Comparison of ENCODE assay signal across 12 cellular contexts in the genomic region with DNA sequence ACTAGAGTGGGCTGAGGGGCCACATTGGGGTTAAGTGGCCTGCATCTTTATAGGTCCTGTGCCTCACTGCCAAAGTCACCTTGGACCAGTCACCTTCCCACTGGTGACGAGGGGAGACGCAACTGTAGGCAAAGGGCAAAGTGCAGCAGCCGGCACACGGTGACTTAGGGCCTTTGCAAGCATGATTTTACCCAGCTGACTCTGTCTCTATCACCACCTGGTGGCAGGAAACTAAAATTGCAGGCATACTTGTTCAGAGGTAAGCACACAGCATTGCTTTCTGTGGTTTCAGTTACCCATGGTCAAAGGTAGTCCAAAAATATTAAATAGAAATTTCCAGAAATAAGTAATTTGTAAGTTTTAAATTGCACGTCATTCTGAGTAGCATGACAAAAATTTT.
DNase-seq lines count a peak whose midpoint lies in the region; ATAC-seq, FAIRE-seq and TF ChIP-seq lines count a peak whose summit lies in the region.
"Had no signal": no experiment of that assay in that cellular context is flagged by ENCODE, and none has a peak within 500 bp of the region (broad histone marks: within the 10 kb centered on the region; RNA-seq: fewer than 3 reads in every experiment).

No MANE protein-coding gene starts in this region.

- no peak overlapping the region for H3K27ac Mint-ChIP-seq in astrocyte (ENCODE audit: unreplicated experiment)
- no peak overlapping the region for H3K27ac Mint-ChIP-seq in mesothelial cell of epicardium
- no peak overlapping the region for H3K27ac Mint-ChIP-seq in activated naive CD8-positive, alpha-beta T cell treated with anti-CD3 and anti-CD28 coated beads for 36 hours
- H3K27ac Mint-ChIP-seq: activated naive CD4-positive, alpha-beta T cell treated with anti-CD3 and anti-CD28 coated beads, Interleukin-2, amount 50 U/mL, for 24 hours had no signal

- H3K9ac ChIP-seq in astrocyte (ENCODE audit: low read length) = no peak overlapping the region

- DNase-seq in NCI-H82 (lab: John Stamatoyannopoulos, UW) = peak; percentile 11
- no peak for DNase-seq in NCI-H82 treated with DMSO at 0.1 percent for 48 hours (lab: John Stamatoyannopoulos, UW; ENCODE audit: unreplicated experiment)
- DNase-seq in Jurkat, Clone E6-1 (ENCODE audit: low read depth, low spot score) = peak; percentile 10
- no peak for DNase-seq in astrocyte (ENCODE audit: low read depth)
- no peak for DNase-seq in mesothelial cell of epicardium (ENCODE audit: low spot score in 2 of 2, unreplicated experiment in 2 of 2)
- no peak for DNase-seq in SHP77 treated with DMSO at 0.1 percent for 48 hours (lab: John Stamatoyannopoulos, UW)
- DNase-seq in activated naive CD8-positive, alpha-beta T cell treated with anti-CD3 and anti-CD28 coated beads for 36 hours = no peak
- DNase-seq: MG63; stimulated activated CD4-positive, alpha-beta T cell treated with anti-CD3 and anti-CD28 coated beads, Interleukin-1b, Interleukin-23, amount 100 ng/mL, for 48 hours had no signal

- H3K9me3 Mint-ChIP-seq in astrocyte (ENCODE audit: unreplicated experiment) (peaks cover 8% of the 10 kb centered on the region), mesothelial cell of epicardium (peaks cover 6% of the 10 kb centered on the region)
- H3K9me3 Mint-ChIP-seq in activated naive CD8-positive, alpha-beta T cell treated with anti-CD3 and anti-CD28 coated beads for 36 hours = peaks cover 10% of the 10 kb centered on the region

- peak; percentile 25 for TF ChIP-seq CTCF in astrocyte (IDR thresholded peaks at IDR 0.05; ENCODE audit: insufficient read depth, low read depth, low read length)
- peak; percentile 78 for TF ChIP-seq CTCF in mesothelial cell of epicardium (IDR thresholded peaks at IDR 0.05; ENCODE audit: unreplicated experiment)

- FAIRE-seq in astrocyte (lab: Jason Lieb, UNC) = no peak

- H3K36me3 ChIP-seq in astrocyte (ENCODE audit: insufficient read depth, low read length) = no peaks in the 10 kb centered on the region
- H3K36me3 ChIP-seq: MG63 had no signal

- H3K4me3 Mint-ChIP-seq in astrocyte (ENCODE audit: unreplicated experiment) (no peak overlapping the region), mesothelial cell of epicardium (no peak overlapping the region)
- H3K4me3 Mint-ChIP-seq in activated naive CD8-positive, alpha-beta T cell treated with anti-CD3 and anti-CD28 coated beads for 36 hours = no peak overlapping the region
- H3K4me3 Mint-ChIP-seq: activated naive CD4-positive, alpha-beta T cell treated with anti-CD3 and anti-CD28 coated beads, Interleukin-2, amount 50 U/mL, for 24 hours had no signal

- no peak overlapping the region for H3K27ac ChIP-seq in astrocyte (ENCODE audit: low read depth, low read length)
- H3K27ac ChIP-seq: tibial nerve had no signal

- H4K20me1 ChIP-seq in astrocyte (ENCODE audit: insufficient read depth, low read length) = no peaks in the 10 kb centered on the region

- H3K27me3 Mint-ChIP-seq in astrocyte (ENCODE audit: low read depth, unreplicated experiment) (peaks cover 4% of the 10 kb centered on the region), mesothelial cell of epicardium (ENCODE audit: low read depth) (no peaks in the 10 kb centered on the region)
- no peaks in the 10 kb centered on the region for H3K27me3 Mint-ChIP-seq in activated naive CD8-positive, alpha-beta T cell treated with anti-CD3 and anti-CD28 coated beads for 36 hours
- H3K27me3 Mint-ChIP-seq: activated naive CD4-positive, alpha-beta T cell treated with anti-CD3 and anti-CD28 coated beads, Interleukin-2, amount 50 U/mL, for 24 hours had no signal

- H3K4me1 ChIP-seq in astrocyte (ENCODE audit: insufficient read depth, low read length) = no peaks in the 10 kb centered on the region

- H3K4me3 ChIP-seq in Jurkat, Clone E6-1 (ENCODE audit: low read length) = no peak overlapping the region
- no peak overlapping the region for H3K4me3 ChIP-seq in astrocyte (ENCODE audit: insufficient read depth, low read depth, low read length)
- H3K4me3 ChIP-seq: MG63, tibial nerve had no signal

- ATAC-seq in GM18498 (IDR thresholded peaks at IDR 0.05; ENCODE audit: unreplicated experiment) = no peak

- no peak overlapping the region for H3K4me2 ChIP-seq in astrocyte (ENCODE audit: low read length)

- H3K36me3 Mint-ChIP-seq in astrocyte (ENCODE audit: low read depth, unreplicated experiment) (peaks cover 6% of the 10 kb centered on the region), mesothelial cell of epicardium (no peaks in the 10 kb centered on the region)
- no peaks in the 10 kb centered on the region for H3K36me3 Mint-ChIP-seq in activated naive CD8-positive, alpha-beta T cell treated with anti-CD3 and anti-CD28 coated beads for 36 hours
- H3K36me3 Mint-ChIP-seq: activated naive CD4-positive, alpha-beta T cell treated with anti-CD3 and anti-CD28 coated beads, Interleukin-2, amount 50 U/mL, for 24 hours had no signal

- H2AFZ ChIP-seq in astrocyte (ENCODE audit: low read depth, low read length) = no peak overlapping the region

- no peaks in the 10 kb centered on the region for H3K27me3 ChIP-seq in astrocyte (ENCODE audit: insufficient read depth, low read length)
- H3K27me3 ChIP-seq: MG63, tibial nerve had no signal

- H3K9me3 ChIP-seq in astrocyte (ENCODE audit: insufficient read depth, low read depth, low read length) = peaks cover 2% of the 10 kb centered on the region
- H3K9me3 ChIP-seq: MG63 had no signal

- H3K4me1 Mint-ChIP-seq in astrocyte (ENCODE audit: low read depth, unreplicated experiment) (peaks cover 12% of the 10 kb centered on the region), mesothelial cell of epicardium (no peaks in the 10 kb centered on the region)
- H3K4me1 Mint-ChIP-seq in activated naive CD8-positive, alpha-beta T cell treated with anti-CD3 and anti-CD28 coated beads for 36 hours = no peaks in the 10 kb centered on the region
- H3K4me1 Mint-ChIP-seq: activated naive CD4-positive, alpha-beta T cell treated with anti-CD3 and anti-CD28 coated beads, Interleukin-2, amount 50 U/mL, for 24 hours had no signal

- H3K79me2 ChIP-seq in astrocyte (ENCODE audit: insufficient read depth, low read length) = no peaks in the 10 kb centered on the region

Comparison
In these comparisons a context has a peak if more than half of its experiments do, and no peak if none do; other contexts are left out.
1. DNase-seq: peak in NCI-H82 (single experiment) and Jurkat, Clone E6-1 (single experiment); none in NCI-H82 treated with DMSO at 0.1 percent for 48 hours (single experiment), astrocyte (single experiment), mesothelial cell of epicardium (0 of 2), SHP77 treated with DMSO at 0.1 percent for 48 hours (single experiment) and activated naive CD8-positive, alpha-beta T cell treated with anti-CD3 and anti-CD28 coated beads for 36 hours (single experiment).